In genomic region chr12:31318870-31319269, GRCh38 we compare ENCODE assay signal across 12 cellular contexts. TPM values are rescaled to one million over a fixed set of nuclear protein-coding genes. Genes with fewer than 3 reads are reported as not detected.
DNase-seq lines count a peak whose midpoint lies in the region; ATAC-seq and FAIRE-seq lines count a peak whose summit lies in the region.
"Had no signal": no experiment of that assay in that cellular context is flagged by ENCODE, and none has a peak within 500 bp of the region (broad histone marks: within the 10 kb centered on the region; RNA-seq: fewer than 3 reads in every experiment).

No MANE protein-coding gene starts in this region.

- H3K4me1 Mint-ChIP-seq in T-cell (peaks cover 83 to 87% (median 87%) of the 10 kb centered on the region in 3 donors), memory B cell (peaks cover 41% of the 10 kb centered on the region)

- DNase-seq in NOMO-1 treated with DMSO at 0.1 percent for 48 hours (lab: John Stamatoyannopoulos, UW; ENCODE audit: unreplicated experiment) (peak; percentile 15), NOMO-1 treated with dmso at 0.1 percent for 144 hours (lab: John Stamatoyannopoulos, UW; ENCODE audit: unreplicated experiment) (no peak), GM19239 (ENCODE audit: insufficient read length, low spot score) (no peak), T-cell (no peak), memory B cell (ENCODE audit: low spot score in 2 of 2) (no peak), NCI-H1092 treated with DMSO at 0.1 percent for 48 hours (lab: John Stamatoyannopoulos, UW) (no peak), activated gamma-delta T cell treated with Interleukin-2 at 50 U/mL for 16 hours (no peak), retina (no peak)
- DNase-seq: activated CD4-positive, CD25-positive, alpha-beta regulatory T cell; midbrain; right cardiac atrium had no signal

- H3K4me3 Mint-ChIP-seq in T-cell (peak overlapping the region in 2 of 3 donors; percentile 74 to 79), memory B cell (peak overlapping the region; percentile 54)

- FAIRE-seq in GM19239 (lab: Jason Lieb, UNC): peak; percentile 56
- FAIRE-seq: colon had no signal

- ATAC-seq in T-cell (replicated peaks in 1 of 4) (no peak), memory B cell (ENCODE audit: low read depth) (no peak)
- ATAC-seq: right cardiac atrium had no signal

- POLR2A ChIA-PET in T-cell (lab: Charles Lee): no interaction called here

- H3K9me3 Mint-ChIP-seq in T-cell: no peaks in the 10 kb centered on the region
- H3K9me3 Mint-ChIP-seq in memory B cell: no peaks in the 10 kb centered on the region

- CTCF ChIA-PET in T-cell (lab: Charles Lee): interaction anchor here in 1 of 2 donors (0.6 to 1.6 kb wide), 3 partner anchors 47 to 438 kb away, joined by 3 to 4 read pairs (median 3); partner anchors contain the start of gene ETFBKMT

- H3K27ac Mint-ChIP-seq in T-cell (peak overlapping the region; percentile 89), memory B cell (peak overlapping the region; percentile 86)

- H3K27me3 Mint-ChIP-seq in T-cell (no peaks in the 10 kb centered on the region), memory B cell (no peaks in the 10 kb centered on the region)

- H3K36me3 Mint-ChIP-seq in T-cell (peaks cover 7% of the 10 kb centered on the region), memory B cell (peaks cover 2% of the 10 kb centered on the region)

RNA-seq across cellular contexts. Expression of gene SINHCAF, which starts 7.1 kb away (rescaled TPM):
- 10 to 100 TPM; 70.3 to 93.2 (median 85.0) TPM for total RNA-seq in T-cell
